In genomic region chr6:11232968-11233626, GRCh38 we compare ENCODE assay signal across 8 cellular contexts. TPM values are rescaled to one million over a fixed set of nuclear protein-coding genes. Genes with fewer than 3 reads are reported as not detected.
DNase-seq lines count a peak whose midpoint lies in the region; ATAC-seq and TF ChIP-seq lines count a peak whose summit lies in the region.

No MANE protein-coding gene starts in this region.

- peaks cover 19% of the 10 kb centered on the region for H3K36me3 Mint-ChIP-seq in activated CD4-positive, alpha-beta T cell treated with anti-CD3 and anti-CD28 coated beads, Interleukin-2, amount 10 ng/mL, durations not matched to agents 7 days and 5 days (ENCODE audit: low read depth)
- H3K36me3 Mint-ChIP-seq in activated CD8-positive, alpha-beta T cell treated with anti-CD3 and anti-CD28 coated beads for 36 hours (ENCODE audit: low read depth), result peaks cover 17% of the 10 kb centered on the region

- POLR2A ChIA-PET in activated CD4-positive, alpha-beta T cell treated with anti-CD3 and anti-CD28 coated beads, Interleukin-2, amount 10 ng/mL, durations not matched to agents 7 days and 5 days (lab: Charles Lee), result no interaction called here
- POLR2A ChIA-PET in activated CD8-positive, alpha-beta T cell treated with anti-CD3 and anti-CD28 coated beads for 36 hours (lab: Charles Lee), result interaction anchor here (0.8 to 1.6 kb wide), 7 partner anchors 10 to 227 kb away, joined by 3 to 4 read pairs (median 3); no protein-coding TSS in a partner anchor

- H3K27ac ChIP-seq in HUES64 (ENCODE audit: low read depth, low read length), result peak overlapping the region; percentile 90

- peak overlapping the region; percentile 85 for H3K4me3 Mint-ChIP-seq in activated CD4-positive, alpha-beta T cell treated with anti-CD3 and anti-CD28 coated beads, Interleukin-2, amount 10 ng/mL, durations not matched to agents 7 days and 5 days
- H3K4me3 Mint-ChIP-seq in activated CD8-positive, alpha-beta T cell treated with anti-CD3 and anti-CD28 coated beads for 36 hours, result peak overlapping the region; percentile 84

- no peaks in the 10 kb centered on the region for H3K27me3 ChIP-seq in HUES64 (ENCODE audit: insufficient read depth, low read length)

- no peak for TF ChIP-seq CTCF in activated CD8-positive, alpha-beta T cell treated with anti-CD3 and anti-CD28 coated beads for 36 hours (IDR thresholded peaks at IDR 0.05)

- intact Hi-C loops in activated CD8-positive, alpha-beta T cell treated with anti-CD3 and anti-CD28 coated beads for 36 hours (cut with micrococcal nuclease), result loop anchor here (1.0 to 10.0 kb wide), 4 partner anchors 44 to 262 kb away; no protein-coding TSS in a partner anchor
- intact Hi-C loops in left ventricle myocardium superior (cut with micrococcal nuclease), result loop anchor here (5.0 kb wide), 1 partner anchor 264 kb away; no protein-coding TSS in a partner anchor

- H3K4me3 ChIP-seq in HUES64 (ENCODE audit: low read length), result peak overlapping the region; percentile 78
- peak overlapping the region; percentile 82 for H3K4me3 ChIP-seq in skeletal muscle cell (ENCODE audit: low read depth, low read length)

- H3K36me3 ChIP-seq in HUES64 (ENCODE audit: insufficient read depth, low read length), result no peaks in the 10 kb centered on the region; the same call in 1 of the 2 replicates

- ATAC-seq in activated CD8-positive, alpha-beta T cell treated with anti-CD3 and anti-CD28 coated beads for 36 hours, result peak; percentile 19
- ATAC-seq in left ventricle myocardium superior, result peak; percentile 8

- H3K4me1 ChIP-seq in HUES64 (ENCODE audit: insufficient read depth, low read length), result peaks cover 39% of the 10 kb centered on the region

- CTCF ChIA-PET in activated CD4-positive, alpha-beta T cell treated with anti-CD3 and anti-CD28 coated beads, Interleukin-2, amount 10 ng/mL, durations not matched to agents 7 days and 5 days (lab: Charles Lee), result interaction anchor here (0.6 to 4.4 kb wide), 6 partner anchors 9 to 474 kb away, joined by 3 to 14 read pairs (median 4); no protein-coding TSS in a partner anchor
- CTCF ChIA-PET in activated CD8-positive, alpha-beta T cell treated with anti-CD3 and anti-CD28 coated beads for 36 hours (lab: Charles Lee), result interaction anchor here (0.8 to 6.4 kb wide), 8 partner anchors 11 to 262 kb away, joined by 3 to 36 read pairs (median 4); no protein-coding TSS in a partner anchor

- H3K9me3 ChIP-seq in HUES64 (ENCODE audit: insufficient read depth, low read depth, low read length), result no peaks in the 10 kb centered on the region

- no peaks in the 10 kb centered on the region for H3K9me3 Mint-ChIP-seq in activated CD4-positive, alpha-beta T cell treated with anti-CD3 and anti-CD28 coated beads, Interleukin-2, amount 10 ng/mL, durations not matched to agents 7 days and 5 days
- H3K9me3 Mint-ChIP-seq in activated CD8-positive, alpha-beta T cell treated with anti-CD3 and anti-CD28 coated beads for 36 hours, result no peaks in the 10 kb centered on the region

- no peak for DNase-seq in activated CD4-positive, alpha-beta T cell treated with anti-CD3 and anti-CD28 coated beads, Interleukin-2, amount 10 ng/mL, durations not matched to agents 7 days and 5 days
- no peak for DNase-seq in activated CD4-positive, alpha-beta T cell treated with anti-CD3 and anti-CD28 coated beads, Interleukin-2, amount 50 U/mL, for 1 hour
- DNase-seq in activated CD8-positive, alpha-beta T cell treated with anti-CD3 and anti-CD28 coated beads for 36 hours, result peak; percentile 22
- DNase-seq in left ventricle myocardium superior (no peak), skeletal muscle cell (ENCODE audit: low read depth) (no peak), NCI-H1048 (lab: John Stamatoyannopoulos, UW) (no peak)
- DNase-seq in stimulated activated CD4-positive, alpha-beta T cell treated with anti-CD3 and anti-CD28 coated beads, Interleukin-1b, Interleukin-23, amount 100 ng/mL, for 48 hours, result no peak

- peak overlapping the region; percentile 99 for H3K27ac Mint-ChIP-seq in activated CD4-positive, alpha-beta T cell treated with anti-CD3 and anti-CD28 coated beads, Interleukin-2, amount 10 ng/mL, durations not matched to agents 7 days and 5 days
- peak overlapping the region; percentile 99 for H3K27ac Mint-ChIP-seq in activated CD8-positive, alpha-beta T cell treated with anti-CD3 and anti-CD28 coated beads for 36 hours

- H3K4me1 Mint-ChIP-seq in activated CD4-positive, alpha-beta T cell treated with anti-CD3 and anti-CD28 coated beads, Interleukin-2, amount 10 ng/mL, durations not matched to agents 7 days and 5 days, result peaks cover 70% of the 10 kb centered on the region
- peaks cover 58% of the 10 kb centered on the region for H3K4me1 Mint-ChIP-seq in activated CD8-positive, alpha-beta T cell treated with anti-CD3 and anti-CD28 coated beads for 36 hours (ENCODE audit: low read depth)

- no peaks in the 10 kb centered on the region for H3K27me3 Mint-ChIP-seq in activated CD4-positive, alpha-beta T cell treated with anti-CD3 and anti-CD28 coated beads, Interleukin-2, amount 10 ng/mL, durations not matched to agents 7 days and 5 days
- H3K27me3 Mint-ChIP-seq in activated CD8-positive, alpha-beta T cell treated with anti-CD3 and anti-CD28 coated beads for 36 hours, result no peaks in the 10 kb centered on the region

- WGBS in HUES64, result 24% methylated on average over 17 of the region's 18 CpGs

- H3K9ac ChIP-seq in HUES64 (ENCODE audit: low read depth, low read length), result peak overlapping the region; percentile 64; the same call in 1 of the 2 replicates

RNA-seq across cellular contexts. Expression of gene NEDD9, which starts 0.6 kb away (rescaled TPM):
- total RNA-seq in activated CD4-positive, alpha-beta T cell treated with anti-CD3 and anti-CD28 coated beads, Interleukin-2, amount 10 ng/mL, durations not matched to agents 7 days and 5 days, result 10 to 100 TPM; 42.7 to 47.7 TPM
- 6.4 TPM for polyA plus RNA-seq in HUES64 (2013, experiment 1 of 2)
- 9.9 TPM for polyA plus RNA-seq in HUES64 (2013, experiment 2 of 2)
- 10 to 100 TPM; 26.6 to 29.7 TPM for total RNA-seq in activated CD8-positive, alpha-beta T cell treated with anti-CD3 and anti-CD28 coated beads for 36 hours
- total RNA-seq in left ventricle myocardium superior, result 31.1 TPM
